In the genomic region with DNA sequence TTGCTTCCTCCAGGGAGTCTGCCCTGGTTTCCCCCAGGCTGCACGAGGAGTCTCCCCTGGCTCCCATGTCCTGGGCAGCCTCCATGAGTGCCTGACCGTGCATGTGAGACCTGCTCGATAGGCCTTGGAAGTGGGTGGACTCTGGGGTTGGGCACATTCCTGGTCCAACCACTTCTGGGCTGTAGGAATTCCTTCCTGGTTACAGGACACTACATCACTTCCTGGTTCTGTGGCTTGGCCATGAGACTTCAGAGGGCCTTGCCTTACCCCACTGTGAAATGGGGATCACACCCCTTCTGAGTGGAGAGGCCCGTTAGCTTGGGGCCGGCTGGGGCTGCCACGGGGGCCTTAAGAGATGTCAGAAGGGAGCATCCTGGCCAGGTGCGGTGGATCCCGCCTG, we compare ENCODE assay signal across 13 cellular contexts. TPM values are rescaled to one million over a fixed set of nuclear protein-coding genes. Genes with fewer than 3 reads are reported as not detected.
DNase-seq lines count a peak whose midpoint lies in the region; TF ChIP-seq lines count a peak whose summit lies in the region.
"Had no signal": no experiment of that assay in that cellular context is flagged by ENCODE, and none has a peak within 500 bp of the region (broad histone marks: within the 10 kb centered on the region; RNA-seq: fewer than 3 reads in every experiment).

No MANE protein-coding gene starts in this region.

- WGBS in adrenal gland, 4 donors, result 55 to 94% (median 77%) methylated on average over 3 to 8 of the region's 8 CpGs

- H3K27ac ChIP-seq in 22Rv1, result peak overlapping the region; percentile 87
- H3K27ac ChIP-seq in caudate nucleus (ENCODE audit: low read depth, low read length), result no peak overlapping the region
- H3K27ac ChIP-seq in adrenal gland, result no peak overlapping the region
- H3K27ac ChIP-seq: parathyroid adenoma had no signal

- intact Hi-C loops in adrenal gland (cut with DNase I), result no loop called here

- DNase-seq in M059J (ENCODE audit: low read depth) (peak; percentile 89), fibroblast of peridontal ligament (ENCODE audit: extremely low read depth) (peak; percentile 54), caudate nucleus (lab: John Stamatoyannopoulos, UW) (no peak), adrenal gland (no peak), NCI-H187 treated with DMSO at 0.1 percent for 48 hours (lab: John Stamatoyannopoulos, UW) (no peak)
- DNase-seq: amygdala, NCI-H524 treated with DMSO at 0.1 percent for 48 hours had no signal

- H3K4me3 ChIP-seq in adrenal gland, result no peak overlapping the region

- H3K36me3 ChIP-seq in adrenal gland (replicated peaks in 1 of 2), result no peaks in the 10 kb centered on the region

- H3K9me3 ChIP-seq in adrenal gland (replicated peaks in 1 of 3), result no peaks in the 10 kb centered on the region

- TF ChIP-seq CTCF in 22Rv1 (IDR thresholded peaks at IDR 0.05) (no peak), adrenal gland (IDR thresholded peaks at IDR 0.05) (no peak)

- peaks cover 4 to 15% of the 10 kb centered on the region in 2 donors for H3K4me1 ChIP-seq in adrenal gland (replicated peaks in 1 of 2)

- TF ChIP-seq POLR2A in adrenal gland (IDR thresholded peaks at IDR 0.05), result no peak

- no peaks in the 10 kb centered on the region for H3K27me3 ChIP-seq in adrenal gland

RNA-seq across cellular contexts. Expression of gene ZNF628, which starts 4.0 kb away (rescaled TPM):
- total RNA-seq in M059J (2014; rRNA removed; shearing (Covaris generic)), result 8.8 and 13.9 TPM in 2 replicates
- 10 to 100 TPM in 3 of 8 donors, 1 to 10 TPM in 5; 5.4 to 27.9 (median 9.2) TPM for total RNA-seq in adrenal gland
- polyA plus RNA-seq in adrenal gland, result 10 to 100 TPM in 1 of 3 donors, 1 to 10 TPM in 1, under 1 TPM in 1; 0.04 to 17.5 (median 3.7) TPM

RNA-seq across cellular contexts. Expression of gene C19orf85, which starts 7.9 kb away (rescaled TPM):
- not detected in 2 replicates for total RNA-seq in M059J (2014; rRNA removed; shearing (Covaris generic))
- total RNA-seq in adrenal gland, result not detected
- not detected for polyA plus RNA-seq in adrenal gland
- total RNA-seq: activated CD8-positive, alpha-beta memory T cell treated with anti-CD3 and anti-CD28 coated beads for 36 hours; endothelial cell of umbilical vein; T-helper 1 cell treated with Interleukin-12 subunit alpha and Interleukin-12 subunit beta and Interleukin-4 antibody, amounts not matched to agents 30 ng/mL and 1 ng/mL, for 36 hours had no signal
- polyA plus RNA-seq: endothelial cell of umbilical vein, thymus had no signal

RNA-seq across cellular contexts. Expression of gene ISOC2, which starts 11.0 kb away (rescaled TPM):
- total RNA-seq in M059J (2014; rRNA removed; shearing (Covaris generic)), result 123 and 134 TPM in 2 replicates
- total RNA-seq in adrenal gland, result 100 to 1,000 TPM in 1 of 8 donors, 10 to 100 TPM in 7; 58.2 to 181 (median 80.8) TPM
- 100 to 1,000 TPM in 1 of 3 donors, 10 to 100 TPM in 2; 18.1 to 119 (median 75.0) TPM for polyA plus RNA-seq in adrenal gland

RNA-seq across cellular contexts. Expression of gene NAT14, which starts 12.5 kb away (rescaled TPM):
- 14.4 and 26.1 TPM in 2 replicates for total RNA-seq in M059J (2014; rRNA removed; shearing (Covaris generic))
- 10 to 100 TPM in 5 of 8 donors, 1 to 10 TPM in 3; 4.9 to 35.3 (median 17.9) TPM for total RNA-seq in adrenal gland
- polyA plus RNA-seq in adrenal gland, result 100 to 1,000 TPM in 1 of 3 donors, 10 to 100 TPM in 1, 1 to 10 TPM in 1; 6.2 to 108 (median 53.8) TPM

RNA-seq across cellular contexts. Expression of gene SSC5D, which starts 15.8 kb away (rescaled TPM):
- total RNA-seq in M059J (2014; rRNA removed; shearing (Covaris generic)), result 1.8 and 7.2 TPM in 2 replicates
- total RNA-seq in adrenal gland, result 1 to 10 TPM; 1.5 to 6.8 (median 4.5) TPM
- 1 to 10 TPM; 1.3 to 10.0 (median 1.5) TPM for polyA plus RNA-seq in adrenal gland

Comparison
In these comparisons a context has a peak if more than half of its experiments do, and no peak if none do; other contexts are left out.
1. DNase-seq: peak in M059J (single experiment) and fibroblast of peridontal ligament (single experiment); none in caudate nucleus (0 of 61), adrenal gland (0 of 7) and NCI-H187 treated with DMSO at 0.1 percent for 48 hours (single experiment).